32 cellular contexts compared by ENCODE assay signal in the genomic region with DNA sequence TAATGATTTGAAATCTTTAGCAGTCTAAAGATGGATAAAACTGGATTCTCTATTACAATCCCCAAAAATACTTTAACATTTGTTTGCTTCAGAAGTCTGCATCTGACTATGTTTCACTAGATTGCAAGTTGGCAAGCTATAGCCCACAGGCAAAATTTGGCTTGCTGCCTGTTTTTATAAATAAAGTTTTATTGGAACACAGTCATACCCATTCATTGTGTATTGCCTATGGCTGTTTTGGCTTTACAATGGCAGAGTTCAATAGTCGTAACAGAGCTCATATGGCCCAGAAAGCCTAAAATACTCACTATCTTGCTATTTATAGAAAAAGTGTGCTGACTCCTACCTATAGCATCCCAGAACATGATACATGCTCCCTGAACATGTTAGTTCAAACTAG.
"Had no signal": no experiment of that assay in that cellular context is flagged by ENCODE, and none has a peak within 500 bp of the region (broad histone marks: within the 10 kb centered on the region; RNA-seq: fewer than 3 reads in every experiment).

No MANE protein-coding gene starts in this region.

- H3K27me3 ChIP-seq: adrenal gland, ascending aorta, body of pancreas, brain microvascular endothelial cell, breast epithelium, cardiac muscle cell had no signal

- H3K27ac ChIP-seq: adrenal gland, ascending aorta, body of pancreas, brain microvascular endothelial cell, breast epithelium, cardiac muscle cell had no signal

- H3K9me3 ChIP-seq: adrenal gland, ascending aorta, body of pancreas had no signal

- ATAC-seq: activated naive CD4-positive, alpha-beta T cell treated with anti-CD3 and anti-CD28 coated beads, Interleukin-2, amount 50 U/mL, for 72 hours; activated naive CD8-positive, alpha-beta T cell treated with anti-CD3 and anti-CD28 coated beads, Interleukin-2, amount 50 U/mL, for 24 hours; activated T-cell treated with anti-CD3 and anti-CD28 coated beads, Interleukin-2, amount 50 U/mL, for 4 hours; activated T-cell treated with anti-CD3 and anti-CD28 coated beads, Interleukin-2, amount 50 U/mL, for 72 hours; activated T-helper 17 cell treated with anti-CD3 and anti-CD28 coated beads, Interleukin-2, amount 50 U/mL, for 72 hours; body of pancreas had no signal

- H3K4me3 ChIP-seq: adrenal gland, ascending aorta, body of pancreas, breast epithelium, cardiac muscle cell had no signal

- H3K36me3 ChIP-seq: adrenal gland, ascending aorta, brain microvascular endothelial cell, breast epithelium, cardiac muscle cell had no signal

- H3K4me1 ChIP-seq: adrenal gland, ascending aorta, body of pancreas, breast epithelium had no signal

- DNase-seq: activated effector memory CD4-positive, alpha-beta T cell treated with anti-CD3 and anti-CD28 coated beads, Interleukin-2, amount 50 U/mL, for 16 hours; activated effector memory CD4-positive, alpha-beta T cell treated with Interleukin-2 at 50 U/mL for 16 hours; activated gamma-delta T cell; activated gamma-delta T cell treated with Interleukin-2 at 50 U/mL for 16 hours; activated naive CD4-positive, alpha-beta T cell; activated naive CD4-positive, alpha-beta T cell treated with anti-CD3 and anti-CD28 coated beads for 36 hours; activated naive CD4-positive, alpha-beta T cell treated with anti-CD3 and anti-CD28 coated beads, Interleukin-2, amount 10 ng/mL, durations not matched to agents 7 days and 5 days; activated naive CD4-positive, alpha-beta T cell treated with anti-CD3 and anti-CD28 coated beads, Interleukin-2, amount 50 U/mL, for 16 hours; activated naive CD4-positive, alpha-beta T cell treated with Interleukin-2 at 50 U/mL for 16 hours; activated naive CD8-positive, alpha-beta T cell treated with anti-CD3 and anti-CD28 coated beads for 36 hours; activated naive CD8-positive, alpha-beta T cell treated with anti-CD3 and anti-CD28 coated beads, Interleukin-2, amount 10 ng/mL, durations not matched to agents 7 days and 5 days; activated naive CD8-positive, alpha-beta T cell treated with anti-CD3 and anti-CD28 coated beads, Interleukin-2, amount 50 U/mL, for 24 hours; activated T-cell treated with anti-CD3 and anti-CD28 coated beads, Interleukin-2, amount 50 U/mL, for 4 hours; activated T-cell treated with anti-CD3 and anti-CD28 coated beads, Interleukin-2, amount 50 U/mL, for 48 hours; activated T-cell treated with anti-CD3 and anti-CD28 coated beads, Interleukin-2, amount 50 U/mL, for 72 hours; adrenal gland; amniotic stem cell; amygdala; anterior cingulate cortex; aorta; body of pancreas; brain microvascular endothelial cell; caudate nucleus; central memory CD4-positive, alpha-beta T cell; cerebellar nuclear complex had no signal

- FAIRE-seq: astrocyte, colon had no signal
